2 cellular contexts compared by ENCODE assay signal in the genomic region with DNA sequence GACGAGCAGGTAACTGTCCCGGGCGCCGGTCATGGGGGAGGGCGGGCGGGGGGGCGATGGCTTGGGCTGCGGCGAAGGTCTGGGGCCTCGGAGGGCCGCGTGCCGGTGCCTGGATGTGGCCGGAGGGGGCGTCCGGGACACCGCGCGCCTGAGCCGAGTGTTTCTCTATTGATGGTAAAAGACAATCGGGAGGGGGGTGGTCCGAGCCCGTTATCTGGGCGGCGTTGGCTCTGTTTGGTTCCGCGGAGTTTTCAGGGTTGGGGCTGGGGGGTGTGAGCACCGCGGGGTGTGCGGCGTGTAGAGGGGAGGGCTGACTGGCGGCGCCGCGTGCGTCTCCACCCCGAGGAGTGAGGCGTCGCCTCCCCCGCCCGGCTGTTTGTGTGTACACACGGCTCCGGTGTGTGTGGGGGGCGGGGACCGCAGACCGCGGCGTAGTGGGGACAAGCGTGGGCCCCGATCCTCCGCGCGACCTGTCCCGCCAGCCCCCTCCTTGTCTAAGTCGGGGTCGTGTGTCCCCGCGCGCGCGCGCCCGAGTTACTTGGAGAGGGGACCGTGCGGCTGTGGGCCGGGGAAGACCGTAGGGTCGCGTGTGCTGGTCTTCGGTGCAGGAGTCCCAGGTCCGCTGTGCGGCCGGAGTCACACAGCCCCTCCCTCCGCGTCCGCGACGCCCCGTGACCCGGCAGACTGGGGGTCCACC.
A peak's percentile ranks its signal among the peaks of the same experiment; 100 is the strongest.
TF ChIP-seq lines count a peak whose summit lies in the region.

No MANE protein-coding gene starts in this region.

TF ChIP-seq in IMR-90, 13 proteins besides CTCF, POLR2A, EP300 and RAD21:
- no peak for TF ChIP-seq CHD1 (IDR thresholded peaks at IDR 0.05; ENCODE audit: low read depth, low read length)
- no peak for TF ChIP-seq SMC3 (IDR thresholded peaks at IDR 0.05; ENCODE audit: low read depth, low read length)
- TF ChIP-seq RCOR1 (IDR thresholded peaks at IDR 0.05; ENCODE audit: insufficient replicate concordance, low read length) = no peak
- peak; percentile 91 for TF ChIP-seq MXI1 (IDR thresholded peaks at IDR 0.05; ENCODE audit: borderline replicate concordance, low read depth, low read length)
- peak; percentile 63 for TF ChIP-seq MAZ (IDR thresholded peaks at IDR 0.05; ENCODE audit: borderline replicate concordance, low read depth, low read length)
- no peak for TF ChIP-seq MAFK (IDR thresholded peaks at IDR 0.05; ENCODE audit: low read depth, low read length)
- TF ChIP-seq BHLHE40 (IDR thresholded peaks at IDR 0.05; ENCODE audit: low read depth, low read length) = peak; percentile 46; the same call in 1 of the 2 replicates

TF ChIP-seq in GM12878, 131 proteins besides CTCF, POLR2A, EP300 and RAD21:
- peak; percentile 86 for TF ChIP-seq HDAC6 (IDR thresholded peaks at IDR 0.05; ENCODE audit: unreplicated experiment)
- 0 out of 3 replicates have a peak, but pooled peaks of 1 of the 2 experiments have one; percentile 35 for TF ChIP-seq EGR1 (IDR thresholded peaks at IDR 0.05; ENCODE audit: borderline replicate concordance in 1 of 2, low read depth in 2 of 2, low read length in 2 of 2)
- TF ChIP-seq RUNX3 (IDR thresholded peaks at IDR 0.05; ENCODE audit: low read length) = peak; percentile 52
- TF ChIP-seq, protein P1, sequence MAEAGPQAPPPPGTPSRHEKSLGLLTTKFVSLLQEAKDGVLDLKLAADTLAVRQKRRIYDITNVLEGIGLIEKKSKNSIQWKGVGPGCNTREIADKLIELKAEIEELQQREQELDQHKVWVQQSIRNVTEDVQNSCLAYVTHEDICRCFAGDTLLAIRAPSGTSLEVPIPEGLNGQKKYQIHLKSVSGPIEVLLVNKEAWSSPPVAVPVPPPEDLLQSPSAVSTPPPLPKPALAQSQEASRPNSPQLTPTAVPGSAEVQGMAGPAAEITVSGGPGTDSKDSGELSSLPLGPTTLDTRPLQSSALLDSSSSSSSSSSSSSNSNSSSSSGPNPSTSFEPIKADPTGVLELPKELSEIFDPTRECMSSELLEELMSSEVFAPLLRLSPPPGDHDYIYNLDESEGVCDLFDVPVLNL (IDR thresholded peaks at IDR 0.05; ENCODE audit: low read depth, low read length) = no peak
- TF ChIP-seq, protein P2, sequence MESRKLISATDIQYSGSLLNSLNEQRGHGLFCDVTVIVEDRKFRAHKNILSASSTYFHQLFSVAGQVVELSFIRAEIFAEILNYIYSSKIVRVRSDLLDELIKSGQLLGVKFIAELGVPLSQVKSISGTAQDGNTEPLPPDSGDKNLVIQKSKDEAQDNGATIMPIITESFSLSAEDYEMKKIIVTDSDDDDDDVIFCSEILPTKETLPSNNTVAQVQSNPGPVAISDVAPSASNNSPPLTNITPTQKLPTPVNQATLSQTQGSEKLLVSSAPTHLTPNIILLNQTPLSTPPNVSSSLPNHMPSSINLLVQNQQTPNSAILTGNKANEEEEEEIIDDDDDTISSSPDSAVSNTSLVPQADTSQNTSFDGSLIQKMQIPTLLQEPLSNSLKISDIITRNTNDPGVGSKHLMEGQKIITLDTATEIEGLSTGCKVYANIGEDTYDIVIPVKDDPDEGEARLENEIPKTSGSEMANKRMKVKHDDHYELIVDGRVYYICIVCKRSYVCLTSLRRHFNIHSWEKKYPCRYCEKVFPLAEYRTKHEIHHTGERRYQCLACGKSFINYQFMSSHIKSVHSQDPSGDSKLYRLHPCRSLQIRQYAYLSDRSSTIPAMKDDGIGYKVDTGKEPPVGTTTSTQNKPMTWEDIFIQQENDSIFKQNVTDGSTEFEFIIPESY (IDR thresholded peaks at IDR 0.05) = no peak
- 0 out of 4 replicates have a peak, but pooled peaks of 1 of the 2 experiments have one; percentile 7 for TF ChIP-seq BHLHE40 (IDR thresholded peaks at IDR 0.05; ENCODE audit: borderline replicate concordance in 1 of 2, low read depth in 2 of 2, low read length in 1 of 2)
- TF ChIP-seq SP1 (IDR thresholded peaks at IDR 0.05; ENCODE audit: low read depth, low read length) = no peak
- TF ChIP-seq MEF2A (IDR thresholded peaks at IDR 0.05; ENCODE audit: insufficient read depth, low read depth, low read length) = no peak
- 0 out of 2 replicates have a peak, but pooled peaks have one; percentile 13 for TF ChIP-seq CREB1 (IDR thresholded peaks at IDR 0.05; ENCODE audit: low read depth)
- TF ChIP-seq CREM (IDR thresholded peaks at IDR 0.05; ENCODE audit: low read depth) = 0 out of 2 replicates have a peak, but pooled peaks have one; percentile 11
